In the genomic region with DNA sequence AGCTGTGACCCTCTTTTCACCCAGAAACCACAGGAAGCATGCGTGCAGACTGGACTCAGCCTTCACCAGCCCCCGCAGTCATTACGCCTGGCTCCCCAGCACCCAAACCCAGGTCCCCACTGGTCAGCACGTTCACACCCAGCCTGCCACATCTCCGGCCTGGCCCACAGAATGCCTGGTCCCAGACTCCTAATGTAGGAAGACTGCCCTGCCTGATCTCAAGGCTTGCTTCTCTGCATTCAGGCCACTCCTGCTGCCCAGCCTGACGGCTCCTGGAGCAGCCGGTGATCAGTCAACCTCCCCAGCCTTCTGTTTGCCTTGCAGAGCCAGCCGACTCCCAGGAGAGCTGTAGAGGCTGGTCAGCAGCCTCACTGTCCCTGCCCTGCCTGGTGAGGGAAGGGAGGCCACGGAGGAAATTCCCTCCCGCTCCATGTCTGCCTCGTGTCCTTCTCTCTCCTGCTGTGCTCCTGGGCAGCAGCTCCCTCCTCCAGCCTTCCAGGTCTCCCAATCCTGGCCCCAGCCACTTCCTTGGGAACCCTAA, we compare ENCODE assay signal across 16 cellular contexts. TPM values are rescaled to one million over a fixed set of nuclear protein-coding genes. Genes with fewer than 3 reads are reported as not detected.
DNase-seq lines count a peak whose midpoint lies in the region; ATAC-seq and TF ChIP-seq lines count a peak whose summit lies in the region.
"Had no signal": no experiment of that assay in that cellular context is flagged by ENCODE, and none has a peak within 500 bp of the region (broad histone marks: within the 10 kb centered on the region; RNA-seq: fewer than 3 reads in every experiment).

No MANE protein-coding gene starts in this region.

- TF ChIP-seq CTCF in WTC11 (IDR thresholded peaks at IDR 0.05), result no peak
- TF ChIP-seq CTCF in heart left ventricle (IDR thresholded peaks at IDR 0.05), result no peak
- TF ChIP-seq CTCF in OCI-LY7 (conservative IDR thresholded peaks at IDR 0.05; ENCODE audit: low read length), result no peak

- H3K27me3 ChIP-seq in heart left ventricle (no peaks in the 10 kb centered on the region), mesendoderm (ENCODE audit: insufficient read depth, low read length, poor library complexity) (no peaks in the 10 kb centered on the region)

- H3K23ac ChIP-seq in mesendoderm (ENCODE audit: low read length), result no peak overlapping the region

- no peaks in the 10 kb centered on the region for H3K79me1 ChIP-seq in mesendoderm (ENCODE audit: low read length)

- no peaks in the 10 kb centered on the region for H4K20me1 ChIP-seq in OCI-LY7 (ENCODE audit: insufficient read depth, low read length)

- POLR2A ChIA-PET in WTC11 (lab: Charles Lee) (no interaction called here), OCI-LY7 (lab: Charles Lee) (interaction anchor here (0.6 kb wide), 1 partner anchor 113 kb away, joined by 3 read pairs; no protein-coding TSS in a partner anchor)

- H3K9me2 ChIP-seq in OCI-LY7 (ENCODE audit: insufficient read depth, low read length), result no peaks in the 10 kb centered on the region

- no peak for ATAC-seq in WTC11
- ATAC-seq in heart left ventricle, result peak in 2 of 4 donors; percentile 8 to 31
- ATAC-seq: PC-3, T-helper 17 cell had no signal

- no peak for TF ChIP-seq POLR2A in heart left ventricle (IDR thresholded peaks at IDR 0.05)

- no peak overlapping the region for H3K4me3 ChIP-seq in heart left ventricle
- no peak overlapping the region for H3K4me3 ChIP-seq in OCI-LY7 (ENCODE audit: low read depth, low read length, poor library complexity, severe bottlenecking)
- no peak overlapping the region for H3K4me3 ChIP-seq in mesendoderm (ENCODE audit: low read length)

- peaks cover 7% of the 10 kb centered on the region; the same call in 1 of the 2 replicates for H3K9me3 Mint-ChIP-seq in WTC11
- H3K9me3 Mint-ChIP-seq: activated naive CD4-positive, alpha-beta T cell treated with anti-CD3 and anti-CD28 coated beads, Interleukin-2, amount 10 ng/mL, durations not matched to agents 7 days and 5 days had no signal

- intact Hi-C loops in heart left ventricle (cut with DNase I) (no loop called here), posterior vena cava (cut with DNase I) (no loop called here), OCI-LY7 (cut with micrococcal nuclease; ENCODE audit: unreplicated experiment) (no loop called here)

- H2BK5ac ChIP-seq in mesendoderm (ENCODE audit: low read length), result no peak overlapping the region

- no peak overlapping the region for H3K4ac ChIP-seq in mesendoderm (ENCODE audit: low read depth, low read length)

- H3K36me3 Mint-ChIP-seq in WTC11, result no peaks in the 10 kb centered on the region
- H3K36me3 Mint-ChIP-seq: activated naive CD4-positive, alpha-beta T cell treated with anti-CD3 and anti-CD28 coated beads, Interleukin-2, amount 10 ng/mL, durations not matched to agents 7 days and 5 days; CD4-positive, alpha-beta memory T cell had no signal

- H3K4me3 Mint-ChIP-seq in WTC11, result no peak overlapping the region
- H3K4me3 Mint-ChIP-seq: activated naive CD4-positive, alpha-beta T cell treated with anti-CD3 and anti-CD28 coated beads, Interleukin-2, amount 10 ng/mL, durations not matched to agents 7 days and 5 days; T-helper 17 cell had no signal

- no peak overlapping the region for H2AFZ ChIP-seq in OCI-LY7 (ENCODE audit: low read length)

- H3K4me1 ChIP-seq in heart left ventricle (peaks cover 0 to 29% (median 0%) of the 10 kb centered on the region in 12 donors), OCI-LY7 (ENCODE audit: insufficient read depth, low read length, poor library complexity, severe bottlenecking) (no peaks in the 10 kb centered on the region), mesendoderm (ENCODE audit: control insufficient read depth, low read depth, low read length) (no peaks in the 10 kb centered on the region)

- CTCF ChIA-PET in WTC11 (lab: Charles Lee), result no interaction called here
- CTCF ChIA-PET in OCI-LY7 (lab: Charles Lee; ENCODE audit: unreplicated experiment), result no interaction called here

- no peaks in the 10 kb centered on the region for H3K79me2 ChIP-seq in OCI-LY7 (ENCODE audit: insufficient read depth, low read depth, low read length)
- H3K79me2 ChIP-seq in mesendoderm (ENCODE audit: control insufficient read depth, insufficient read depth, low read length), result no peaks in the 10 kb centered on the region

- H3K27ac ChIP-seq in heart left ventricle (peak overlapping the region in 2 of 12 donors; percentile 4 to 27), OCI-LY7 (ENCODE audit: low read depth, low read length, poor library complexity, severe bottlenecking) (no peak overlapping the region), mesendoderm (ENCODE audit: low read depth, low read length) (no peak overlapping the region)
- H3K27ac ChIP-seq: KMS-11 had no signal

- H2BK15ac ChIP-seq in mesendoderm (replicated peaks; ENCODE audit: low read depth), result no peak overlapping the region

- BruUV-seq in OCI-LY7 (replicated peaks; lab: Mats Ljungman, UMichigan), result no TSS peak

- H2BK120ac ChIP-seq in mesendoderm (ENCODE audit: low read depth, low read length), result no peak overlapping the region

- H3K9ac ChIP-seq in mesendoderm (ENCODE audit: low read length), result no peak overlapping the region
- H3K9ac ChIP-seq: KMS-11 had no signal

- H4K8ac ChIP-seq in mesendoderm (ENCODE audit: low read depth, low read length), result no peak overlapping the region

- H3K9me3 ChIP-seq in heart left ventricle (peaks cover 0 to 3% (median 0%) of the 10 kb centered on the region in 12 donors), OCI-LY7 (ENCODE audit: low read length) (no peaks in the 10 kb centered on the region)

- 0 out of 2 replicates have a peak, but pooled peaks cover 6% of the 10 kb centered on the region for H3K4me1 Mint-ChIP-seq in WTC11
- H3K4me1 Mint-ChIP-seq: activated naive CD4-positive, alpha-beta T cell treated with anti-CD3 and anti-CD28 coated beads, Interleukin-2, amount 10 ng/mL, durations not matched to agents 7 days and 5 days; T-helper 17 cell had no signal

- H4K5ac ChIP-seq in mesendoderm (ENCODE audit: low read length), result no peak overlapping the region

- H3K27me3 Mint-ChIP-seq in WTC11 (ENCODE audit: low read depth), result no peaks in the 10 kb centered on the region
- H3K27me3 Mint-ChIP-seq: activated naive CD4-positive, alpha-beta T cell treated with anti-CD3 and anti-CD28 coated beads, Interleukin-2, amount 10 ng/mL, durations not matched to agents 7 days and 5 days had no signal

- no peak overlapping the region for H3K18ac ChIP-seq in mesendoderm (ENCODE audit: low read length)

- H2AK5ac ChIP-seq in mesendoderm (ENCODE audit: low read length), result no peak overlapping the region

- H3K36me3 ChIP-seq in heart left ventricle, result no peaks in the 10 kb centered on the region
- no peaks in the 10 kb centered on the region for H3K36me3 ChIP-seq in OCI-LY7 (ENCODE audit: insufficient read depth, low read length)
- H3K36me3 ChIP-seq in mesendoderm (ENCODE audit: control insufficient read depth, insufficient read depth, low read length), result no peaks in the 10 kb centered on the region

- H3K4me2 ChIP-seq in OCI-LY7 (ENCODE audit: low read length), result no peak overlapping the region
- no peak overlapping the region for H3K4me2 ChIP-seq in mesendoderm (ENCODE audit: low read length)
- H3K4me2 ChIP-seq: KMS-11 had no signal

- 41 to 50% (median 45%) methylated on average over 11 of the region's 11 CpGs for WGBS in heart left ventricle, 4 donors
- WGBS in mesendoderm (ENCODE audit: extremely low coverage, insufficient coverage, low lambda C conversion rate), result no CpG with 5 or more reads among the region's 11 CpGs

- DNase-seq in EH (ENCODE audit: low read depth), result peak; percentile 88
- peak; percentile 13 for DNase-seq in WTC11 (ENCODE audit: low spot score)
- DNase-seq in heart left ventricle, result peak in 3 of 5 donors; percentile 34 to 66 (median 43)
- DNase-seq in posterior vena cava (ENCODE audit: low spot score), result peak; percentile 74
- DNase-seq in OCI-LY7 (ENCODE audit: low spot score), result no peak
- DNase-seq in mesendoderm, result no peak
- DNase-seq in NCI-H2029 (lab: John Stamatoyannopoulos, UW), result no peak
- no peak for DNase-seq in middle frontal gyrus (ENCODE audit: extremely low spot score, low spot score)
- DNase-seq: activated CD4-positive, alpha-beta T cell treated with anti-CD3 and anti-CD28 coated beads, Interleukin-2, amount 50 U/mL, for 4 hours; activated naive CD4-positive, alpha-beta T cell treated with anti-CD3 and anti-CD28 coated beads, Interleukin-2, amount 10 ng/mL, durations not matched to agents 7 days and 5 days; CD4-positive, alpha-beta memory T cell; foreskin melanocyte; PC-3; T-helper 17 cell had no signal

- H3K27ac Mint-ChIP-seq in WTC11, result peak overlapping the region; percentile 8; the same call in 1 of the 2 replicates
- H3K27ac Mint-ChIP-seq: activated naive CD4-positive, alpha-beta T cell treated with anti-CD3 and anti-CD28 coated beads, Interleukin-2, amount 10 ng/mL, durations not matched to agents 7 days and 5 days; CD4-positive, alpha-beta memory T cell; T-helper 17 cell had no signal

- H3K56ac ChIP-seq in mesendoderm (ENCODE audit: low read length), result no peak overlapping the region

TF ChIP-seq in WTC11, 78 proteins besides CTCF, POLR2A, EP300 and RAD21:
- no peak for TF ChIP-seq SOX15 (CRISPR knock-in tag; IDR thresholded peaks at IDR 0.05)

RNA-seq across cellular contexts. Expression of gene ADAMTS2, which starts 25.4 kb away (rescaled TPM):
- total RNA-seq in WTC11 (2021), result 6.9 to 11.2 TPM (median 9.0 TPM) in 3 replicates
- 10 to 100 TPM in 2 of 9 donors, 1 to 10 TPM in 7; 1.1 to 23.0 (median 5.5) TPM for total RNA-seq in heart left ventricle
- polyA plus RNA-seq in heart left ventricle, result 1 to 10 TPM; 1.8 to 6.8 TPM
- 10 to 100 TPM; 27.1 to 62.0 TPM for total RNA-seq in posterior vena cava
- total RNA-seq in OCI-LY7 (2014; rRNA removed; shearing (Covaris generic)), result not detected in 2 replicates
- total RNA-seq in OCI-LY7 (2022), result not detected in 2 replicates
- 0.59 TPM for polyA plus RNA-seq in mesendoderm (2013, experiment 1 of 2)
- polyA plus RNA-seq in mesendoderm (2013, experiment 2 of 2), result 0.83 TPM
- total RNA-seq: CD4-positive, alpha-beta memory T cell; PC-3; pulmonary artery endothelial cell; T-helper 17 cell had no signal

Comparison
In these comparisons a context has a peak if more than half of its experiments do, and no peak if none do; other contexts are left out.
1. DNase-seq: peak in EH (single experiment), WTC11 (single experiment), heart left ventricle (3 of 5) and posterior vena cava (single experiment); none in OCI-LY7 (single experiment), mesendoderm (single experiment), NCI-H2029 (single experiment) and middle frontal gyrus (single experiment).